Comparison of ENCODE assay signal across 8 cellular contexts in the genomic region with DNA sequence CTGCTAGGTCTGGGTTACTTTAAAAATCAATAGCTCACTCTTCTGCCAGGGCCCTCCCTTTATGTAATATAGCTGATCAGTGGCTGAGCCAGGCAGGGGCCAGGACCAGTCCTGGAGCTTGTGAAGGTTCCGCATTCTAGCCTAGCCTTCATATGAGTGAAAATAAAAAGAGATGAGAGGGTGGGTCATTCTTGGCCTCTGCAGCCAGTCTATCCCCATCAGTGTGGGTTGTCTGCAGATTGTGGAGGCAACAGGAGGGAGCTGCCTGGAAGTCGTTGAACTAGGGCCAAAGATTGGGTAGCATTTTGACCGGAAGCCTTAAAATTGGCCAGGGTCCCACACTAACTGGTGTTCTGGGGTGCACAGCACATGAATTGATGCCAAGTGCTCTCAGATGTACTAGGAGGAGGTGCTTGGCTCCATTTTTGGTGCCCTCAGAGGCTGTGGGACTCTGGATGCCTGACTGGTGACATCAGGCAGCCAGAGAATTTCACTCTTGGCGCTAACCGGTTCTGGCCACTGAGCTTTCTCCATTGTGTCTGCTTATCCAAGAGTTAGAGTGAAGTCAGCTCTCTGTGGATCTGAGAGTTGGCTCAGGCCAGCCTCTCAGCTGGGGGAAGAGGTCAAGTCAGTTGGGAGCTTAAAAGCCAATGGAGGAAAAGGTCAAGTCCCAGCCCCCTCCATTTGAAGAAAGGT.
DNase-seq lines count a peak whose midpoint lies in the region; ATAC-seq, FAIRE-seq and TF ChIP-seq lines count a peak whose summit lies in the region.
"Not testable (repeated sequence)": the region's sequence is repeated elsewhere in the genome, so short reads cannot be mapped to it uniquely, and the experiment has no call there.

No MANE protein-coding gene starts in this region.

- DNase-seq in MG63 (peak; percentile 72), heart left ventricle (peak in 2 of 5 donors; percentile 32 to 44), right cardiac atrium (peak in 2 of 3 donors; percentile 36 to 52), ovary (peak in 3 of 5 donors; percentile 22 to 40 (median 30)), aorta (peak; percentile 47 to 66)
- not testable (repeated sequence) for DNase-seq in endothelial cell of umbilical vein (ENCODE audit: low read depth, low spot score); lower lobe of right lung; thoracic aorta (ENCODE audit: low spot score)

- peak; percentile 89 to 96 (median 94) for ATAC-seq in heart left ventricle
- peak; percentile 93 to 96 for ATAC-seq in right cardiac atrium
- peak; percentile 82 to 87 for ATAC-seq in lower lobe of right lung
- peak; percentile 90 for ATAC-seq in thoracic aorta (ENCODE audit: insufficient number of reproducible peaks, low FRiP score, low read depth)
- ATAC-seq in aorta (ENCODE audit: low FRiP score) = peak; percentile 94

- not testable (repeated sequence) for H4K20me1 ChIP-seq in endothelial cell of umbilical vein (replicated peaks; ENCODE audit: control insufficient read depth, extremely low read depth, insufficient read depth, low read length)

- H2AFZ ChIP-seq in endothelial cell of umbilical vein (ENCODE audit: low read depth, low read length) = not testable (repeated sequence)

- H3K4me1 ChIP-seq in endothelial cell of umbilical vein (ENCODE audit: control insufficient read depth, extremely low read depth, insufficient read depth, low read length); heart left ventricle; right cardiac atrium (ENCODE audit: control insufficient read depth, insufficient read depth, low read length); lower lobe of right lung; ovary (ENCODE audit: insufficient read depth); thoracic aorta (ENCODE audit: control insufficient read depth in 1 of 2, low read depth in 2 of 2); aorta (ENCODE audit: control insufficient read depth in 1 of 2, insufficient read depth in 2 of 2, low read length in 2 of 2): not testable (repeated sequence)

- BruUV-seq in endothelial cell of umbilical vein (replicated peaks; lab: Mats Ljungman, UMichigan) = not testable (repeated sequence)

- CTCF ChIA-PET in endothelial cell of umbilical vein (lab: Charles Lee) = not testable (repeated sequence)

- H3K36me3 ChIP-seq in MG63; endothelial cell of umbilical vein (ENCODE audit: control insufficient read depth in 2 of 2, extremely low read depth in 1 of 2, insufficient read depth in 2 of 2, low read length in 2 of 2); heart left ventricle; lower lobe of right lung; ovary; thoracic aorta; aorta (ENCODE audit: control insufficient read depth in 1 of 2, insufficient read depth in 2 of 2, low read length in 1 of 2): not testable (repeated sequence)

- H3K27ac ChIP-seq in endothelial cell of umbilical vein (ENCODE audit: insufficient read depth, low read depth, low read length); lower lobe of right lung; ovary; thoracic aorta; aorta (ENCODE audit: low read depth in 1 of 2, low read length in 2 of 2): not testable (repeated sequence)
- H3K27ac ChIP-seq in heart left ventricle = peak overlapping the region in 3 of 12 donors; percentile 38 to 59 (median 59)
- H3K27ac ChIP-seq in right cardiac atrium (ENCODE audit: low read length) = peak overlapping the region; percentile 45

- dilution Hi-C loops in endothelial cell of umbilical vein (cut with MboI; ENCODE audit: extremely low pct_ligation_motif_present, low sequenced_read_pairs) = not testable (repeated sequence)

- TF ChIP-seq CTCF in endothelial cell of umbilical vein (IDR thresholded peaks at IDR 0.05; ENCODE audit: extremely low read depth in 1 of 2, insufficient read depth in 1 of 2, low read depth in 1 of 2, low read length in 2 of 2); heart left ventricle (IDR thresholded peaks at IDR 0.05); lower lobe of right lung (IDR thresholded peaks at IDR 0.05); ovary (IDR thresholded peaks at IDR 0.05); thoracic aorta (IDR thresholded peaks at IDR 0.05): not testable (repeated sequence)

- TF ChIP-seq POLR2A in endothelial cell of umbilical vein (IDR thresholded peaks at IDR 0.05; ENCODE audit: low read depth, low read length); heart left ventricle (IDR thresholded peaks at IDR 0.05); ovary (IDR thresholded peaks at IDR 0.05): not testable (repeated sequence)

- H3K9me1 ChIP-seq in endothelial cell of umbilical vein (replicated peaks; ENCODE audit: control insufficient read depth, extremely low read depth, insufficient read depth, low read length) = not testable (repeated sequence)

- FAIRE-seq in endothelial cell of umbilical vein (lab: Jason Lieb, UNC) = peak; percentile 71

- H3K27me3 ChIP-seq in MG63; endothelial cell of umbilical vein (ENCODE audit: control insufficient read depth in 2 of 2, insufficient read depth in 2 of 2, low read length in 2 of 2); heart left ventricle; right cardiac atrium (ENCODE audit: control insufficient read depth, insufficient read depth); lower lobe of right lung (ENCODE audit: low read depth); ovary; thoracic aorta (replicated peaks; ENCODE audit: insufficient read depth); aorta (ENCODE audit: control insufficient read depth in 1 of 2, insufficient read depth in 2 of 2, low read length in 1 of 2): not testable (repeated sequence)

- H3K9me3 ChIP-seq in MG63; endothelial cell of umbilical vein (replicated peaks; ENCODE audit: control insufficient read depth, insufficient read depth, low read length); heart left ventricle; right cardiac atrium (ENCODE audit: control insufficient read depth, low read length); lower lobe of right lung; ovary; thoracic aorta; aorta (ENCODE audit: control insufficient read depth, low read length): not testable (repeated sequence)

- H3K79me2 ChIP-seq in endothelial cell of umbilical vein (ENCODE audit: control insufficient read depth, insufficient read depth, low read length) = not testable (repeated sequence)

- H3K4me3 ChIP-seq in MG63; endothelial cell of umbilical vein (replicated peaks in 1 of 3; ENCODE audit: insufficient read depth in 1 of 3, low read depth in 1 of 3, low read length in 3 of 3); heart left ventricle; right cardiac atrium (ENCODE audit: low read length); lower lobe of right lung; ovary; thoracic aorta; aorta (ENCODE audit: low read length in 2 of 2): not testable (repeated sequence)

- POLR2A ChIA-PET in endothelial cell of umbilical vein (lab: Charles Lee) = not testable (repeated sequence)

- TF ChIP-seq EP300 in ovary (IDR thresholded peaks at IDR 0.05) = not testable (repeated sequence)

- intact Hi-C loops in endothelial cell of umbilical vein (cut with micrococcal nuclease); heart left ventricle (cut with DNase I); right cardiac atrium (cut with DNase I); lower lobe of right lung (cut with DNase I); ovary (cut with DNase I); aorta (cut with DNase I): not testable (repeated sequence)

- H3K9ac ChIP-seq in endothelial cell of umbilical vein (replicated peaks; ENCODE audit: extremely low read depth, insufficient read depth, low read length) = not testable (repeated sequence)

- not testable (repeated sequence) for H3K4me2 ChIP-seq in endothelial cell of umbilical vein (ENCODE audit: insufficient read depth, low read length)

- 2 to 17% methylated on average over 2 of the region's 5 CpGs; no CpG with 5 or more reads in 2 of the 4 donors for WGBS in heart left ventricle, 4 donors
- 11% methylated on average over 2 of the region's 5 CpGs for WGBS in right cardiac atrium
- WGBS in ovary, 3 donors = 36% methylated on average over 2 of the region's 5 CpGs; no CpG with 5 or more reads in 2 of the 3 donors
- 0 to 4% methylated on average over 2 of the region's 5 CpGs for WGBS in aorta, 2 donors
